In genomic region chr1:113217447-113218208, GRCh38 we compare ENCODE assay signal across 1 cellular context.
TF ChIP-seq lines count a peak whose summit lies in the region.

No MANE protein-coding gene starts in this region.

TF ChIP-seq in K562, 482 proteins besides CTCF, POLR2A, EP300 and RAD21 (continued from another document and continues in another):
- TF ChIP-seq RREB1 (CRISPR knock-in tag; IDR thresholded peaks at IDR 0.05): no peak
- TF ChIP-seq KDM2B (CRISPR knock-in tag; IDR thresholded peaks at IDR 0.05): no peak
- no peak for TF ChIP-seq PHF8 (IDR thresholded peaks at IDR 0.05; ENCODE audit: borderline replicate concordance, low read length)
- TF ChIP-seq, protein P1, sequence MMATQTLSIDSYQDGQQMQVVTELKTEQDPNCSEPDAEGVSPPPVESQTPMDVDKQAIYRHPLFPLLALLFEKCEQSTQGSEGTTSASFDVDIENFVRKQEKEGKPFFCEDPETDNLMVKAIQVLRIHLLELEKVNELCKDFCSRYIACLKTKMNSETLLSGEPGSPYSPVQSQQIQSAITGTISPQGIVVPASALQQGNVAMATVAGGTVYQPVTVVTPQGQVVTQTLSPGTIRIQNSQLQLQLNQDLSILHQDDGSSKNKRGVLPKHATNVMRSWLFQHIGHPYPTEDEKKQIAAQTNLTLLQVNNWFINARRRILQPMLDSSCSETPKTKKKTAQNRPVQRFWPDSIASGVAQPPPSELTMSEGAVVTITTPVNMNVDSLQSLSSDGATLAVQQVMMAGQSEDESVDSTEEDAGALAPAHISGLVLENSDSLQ (IDR thresholded peaks at IDR 0.05): peak; percentile 79
- TF ChIP-seq RBM15 (IDR thresholded peaks at IDR 0.05; ENCODE audit: insufficient read depth, low read length): no peak
- no peak for TF ChIP-seq PHTF2 (CRISPR knock-in tag; IDR thresholded peaks at IDR 0.05)
- 0 out of 2 replicates have a peak, but pooled peaks have one; percentile 19 for TF ChIP-seq CREB3L1 (IDR thresholded peaks at IDR 0.05; ENCODE audit: borderline replicate concordance, low read depth)
- TF ChIP-seq, protein P2, sequence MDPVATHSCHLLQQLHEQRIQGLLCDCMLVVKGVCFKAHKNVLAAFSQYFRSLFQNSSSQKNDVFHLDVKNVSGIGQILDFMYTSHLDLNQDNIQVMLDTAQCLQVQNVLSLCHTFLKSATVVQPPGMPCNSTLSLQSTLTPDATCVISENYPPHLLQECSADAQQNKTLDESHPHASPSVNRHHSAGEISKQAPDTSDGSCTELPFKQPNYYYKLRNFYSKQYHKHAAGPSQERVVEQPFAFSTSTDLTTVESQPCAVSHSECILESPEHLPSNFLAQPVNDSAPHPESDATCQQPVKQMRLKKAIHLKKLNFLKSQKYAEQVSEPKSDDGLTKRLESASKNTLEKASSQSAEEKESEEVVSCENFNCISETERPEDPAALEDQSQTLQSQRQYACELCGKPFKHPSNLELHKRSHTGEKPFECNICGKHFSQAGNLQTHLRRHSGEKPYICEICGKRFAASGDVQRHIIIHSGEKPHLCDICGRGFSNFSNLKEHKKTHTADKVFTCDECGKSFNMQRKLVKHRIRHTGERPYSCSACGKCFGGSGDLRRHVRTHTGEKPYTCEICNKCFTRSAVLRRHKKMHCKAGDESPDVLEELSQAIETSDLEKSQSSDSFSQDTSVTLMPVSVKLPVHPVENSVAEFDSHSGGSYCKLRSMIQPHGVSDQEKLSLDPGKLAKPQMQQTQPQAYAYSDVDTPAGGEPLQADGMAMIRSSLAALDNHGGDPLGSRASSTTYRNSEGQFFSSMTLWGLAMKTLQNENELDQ (CRISPR knock-in tag; IDR thresholded peaks at IDR 0.05; ENCODE audit: borderline replicate concordance): no peak
- TF ChIP-seq ZBTB40 (IDR thresholded peaks at IDR 0.05): no peak; the same call in 1 of the 2 replicates
- no peak for TF ChIP-seq ZBTB40 (CRISPR knock-in tag; IDR thresholded peaks at IDR 0.05)
- TF ChIP-seq IFI16 (CRISPR knock-in tag; IDR thresholded peaks at IDR 0.05): no peak
- no peak for TF ChIP-seq AFF1 (IDR thresholded peaks at IDR 0.05; ENCODE audit: low read depth in 1 of 2, partially characterized antibody in 2 of 2)
- TF ChIP-seq, protein P3, sequence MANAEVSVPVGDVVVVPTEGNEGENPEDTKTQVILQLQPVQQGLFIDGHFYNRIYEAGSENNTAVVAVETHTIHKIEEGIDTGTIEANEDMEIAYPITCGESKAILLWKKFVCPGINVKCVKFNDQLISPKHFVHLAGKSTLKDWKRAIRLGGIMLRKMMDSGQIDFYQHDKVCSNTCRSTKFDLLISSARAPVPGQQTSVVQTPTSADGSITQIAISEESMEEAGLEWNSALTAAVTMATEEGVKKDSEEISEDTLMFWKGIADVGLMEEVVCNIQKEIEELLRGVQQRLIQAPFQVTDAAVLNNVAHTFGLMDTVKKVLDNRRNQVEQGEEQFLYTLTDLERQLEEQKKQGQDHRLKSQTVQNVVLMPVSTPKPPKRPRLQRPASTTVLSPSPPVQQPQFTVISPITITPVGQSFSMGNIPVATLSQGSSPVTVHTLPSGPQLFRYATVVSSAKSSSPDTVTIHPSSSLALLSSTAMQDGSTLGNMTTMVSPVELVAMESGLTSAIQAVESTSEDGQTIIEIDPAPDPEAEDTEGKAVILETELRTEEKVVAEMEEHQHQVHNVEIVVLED (CRISPR knock-in tag; IDR thresholded peaks at IDR 0.05): no peak
- peak; percentile 66 for TF ChIP-seq USF1 (CRISPR knock-in tag; IDR thresholded peaks at IDR 0.05)
- peak; percentile 25 for TF ChIP-seq EP400 (IDR thresholded peaks at IDR 0.05)
- TF ChIP-seq FOXJ3 (CRISPR knock-in tag; IDR thresholded peaks at IDR 0.05): no peak
